In the genomic region with DNA sequence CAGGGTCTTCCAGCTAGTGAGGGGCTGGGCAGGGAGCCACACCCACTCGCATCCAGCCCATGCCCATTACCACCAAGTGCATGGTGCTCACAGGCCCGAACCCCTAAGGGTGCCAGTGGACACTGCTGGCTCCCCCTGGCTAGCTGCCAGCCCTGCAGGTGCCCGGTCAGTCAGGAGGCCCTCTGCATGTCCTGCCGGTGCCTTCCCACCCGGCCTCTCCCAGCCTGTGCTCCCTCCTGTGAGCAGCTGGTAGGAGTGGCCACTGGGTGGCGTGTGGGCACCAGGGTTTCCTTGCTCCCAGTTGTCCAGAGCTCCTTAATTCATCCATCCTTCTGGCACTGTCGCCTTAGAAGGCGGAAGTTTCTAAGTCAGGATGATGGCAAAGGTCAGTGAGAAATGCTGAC, we compare ENCODE assay signal across 8 cellular contexts. TPM values are rescaled to one million over a fixed set of nuclear protein-coding genes. Genes with fewer than 3 reads are reported as not detected.
A peak's percentile ranks its signal among the peaks of the same experiment; 100 is the strongest.
DNase-seq lines count a peak whose midpoint lies in the region; ATAC-seq, FAIRE-seq and TF ChIP-seq lines count a peak whose summit lies in the region.

No MANE protein-coding gene starts in this region.

- H3K23me2 ChIP-seq in H9 (ENCODE audit: insufficient read length, low read depth, low read length, poor library complexity, severe bottlenecking) = no peaks in the 10 kb centered on the region

- no peak overlapping the region for H4K5ac ChIP-seq in H9 (ENCODE audit: insufficient read length, low read depth, low read length)

- DNase-seq in D721Med (ENCODE audit: insufficient read length, low spot score) = peak; percentile 94
- peak; percentile 74 for DNase-seq in H9
- peak; percentile 53 for DNase-seq in NCI-H748 treated with DMSO at 0.1 percent for 48 hours (lab: John Stamatoyannopoulos, UW)
- DNase-seq in chondrocyte (ENCODE audit: low spot score) = no peak
- peak; percentile 57 for DNase-seq in medulla oblongata (ENCODE audit: extremely low spot score)

- H3K79me2 ChIP-seq in H9 (ENCODE audit: insufficient read depth, low read length) = no peaks in the 10 kb centered on the region

- no peak overlapping the region for H3K56ac ChIP-seq in H9 (ENCODE audit: insufficient read length, low read depth, low read length)

- ATAC-seq in GM21515 (IDR thresholded peaks at IDR 0.05; ENCODE audit: unreplicated experiment) (no peak), GM18511 (IDR thresholded peaks at IDR 0.05; ENCODE audit: unreplicated experiment) (no peak), GM21367 (IDR thresholded peaks at IDR 0.05; ENCODE audit: unreplicated experiment) (no peak)

- no peak overlapping the region for H3K4ac ChIP-seq in H9 (ENCODE audit: low read depth, low read length)

- H3K4me3 Mint-ChIP-seq in H9 = no peak overlapping the region; a peak in 1 of 5 replicates
- H3K4me3 Mint-ChIP-seq in chondrocyte (ENCODE audit: unreplicated experiment) = no peak overlapping the region

- H4K8ac ChIP-seq in H9 (replicated peaks; ENCODE audit: insufficient read length, low read depth, low read length) = no peak overlapping the region

- no peak overlapping the region for H3K23ac ChIP-seq in H9 (ENCODE audit: insufficient read length, low read depth, low read length)

- H3K27me3 Mint-ChIP-seq in H9 (ENCODE audit: low read depth) (peaks cover 1% of the 10 kb centered on the region; the same call in 1 of the 2 replicates), chondrocyte (ENCODE audit: low read depth) (no peaks in the 10 kb centered on the region)

- H4K20me1 ChIP-seq in H9 (ENCODE audit: control insufficient read depth, insufficient read depth, insufficient read length) = no peaks in the 10 kb centered on the region

- H2AFZ ChIP-seq in H9 (ENCODE audit: low read length) = no peak overlapping the region

- no peak overlapping the region for H2BK20ac ChIP-seq in H9 (ENCODE audit: low read depth, low read length, poor library complexity, severe bottlenecking)

- H2BK120ac ChIP-seq in H9 (ENCODE audit: low read depth, low read length, poor library complexity, severe bottlenecking) = no peak overlapping the region

- no peak overlapping the region for H4K91ac ChIP-seq in H9 (ENCODE audit: insufficient read length, low read depth, low read length)

- no peaks in the 10 kb centered on the region for H3K9me3 Mint-ChIP-seq in H9
- no peaks in the 10 kb centered on the region for H3K9me3 Mint-ChIP-seq in chondrocyte (ENCODE audit: low read depth)

- peaks cover 21 to 49% (median 48%) of the 10 kb centered on the region in 3 experiments for H3K36me3 Mint-ChIP-seq in H9 (ENCODE audit: insufficient read depth in 1 of 3, low read depth in 3 of 3)
- H3K36me3 Mint-ChIP-seq in chondrocyte (ENCODE audit: low read depth) = peaks cover 25% of the 10 kb centered on the region

- WGBS in H9 (ENCODE audit: extremely low coverage, insufficient read length, low lambda C conversion rate) = no CpG with 5 or more reads among the region's 8 CpGs

- H3K27ac Mint-ChIP-seq in H9 (peak overlapping the region in 1 of 3 experiments; percentile 45; a peak in 1 of 7 replicates), chondrocyte (ENCODE audit: unreplicated experiment) (no peak overlapping the region)

- H2BK5ac ChIP-seq in H9 (ENCODE audit: insufficient read length, low read length) = no peak overlapping the region

- H3K27ac ChIP-seq in H9 (ENCODE audit: insufficient read length, low read depth, low read length) = no peak overlapping the region

- no peak overlapping the region for H2BK12ac ChIP-seq in H9 (ENCODE audit: insufficient read length, low read depth, low read length)

- H3K4me1 Mint-ChIP-seq in H9 (peaks cover 0 to 12% of the 10 kb centered on the region in 2 experiments; a peak in 1 of 4 replicates), chondrocyte (ENCODE audit: low read depth) (peaks cover 7% of the 10 kb centered on the region)

- no peak for FAIRE-seq in D721Med (lab: Jason Lieb, UNC)

- no peaks in the 10 kb centered on the region for H3K27me3 ChIP-seq in H9 (ENCODE audit: insufficient read depth, low read length)

- H2BK15ac ChIP-seq in H9 (ENCODE audit: low read depth, low read length) = no peak overlapping the region

- no peak overlapping the region for H3T11ph ChIP-seq in H9 (ENCODE audit: low read length)

- H3K9me3 ChIP-seq in H9 (ENCODE audit: control insufficient read depth, low read depth, low read length) = no peaks in the 10 kb centered on the region

- H3K79me1 ChIP-seq in H9 (ENCODE audit: insufficient read depth, low read depth, low read length, poor library complexity, severe bottlenecking) = no peaks in the 10 kb centered on the region

- no peak overlapping the region for H3K4me2 ChIP-seq in H9 (ENCODE audit: insufficient read depth, insufficient read length, low read length)

- no peak overlapping the region for H3K14ac ChIP-seq in H9 (ENCODE audit: insufficient read depth, low read length)

- H3K18ac ChIP-seq in H9 (ENCODE audit: insufficient read length, low read depth, low read length) = no peak overlapping the region

- H2AK5ac ChIP-seq in H9 (ENCODE audit: insufficient read length, low read length) = no peak overlapping the region

- TF ChIP-seq CTCF in D721Med (IDR thresholded peaks at IDR 0.05; ENCODE audit: insufficient read depth, missing control alignments) (peak; percentile 97), H9 (conservative IDR thresholded peaks at IDR 0.05) (peak; percentile 89), chondrocyte (IDR thresholded peaks at IDR 0.05) (peak; percentile 89)

- H3K9ac ChIP-seq in H9 (ENCODE audit: extremely low read depth, insufficient read length, low read length) = no peak overlapping the region

- no peaks in the 10 kb centered on the region for H3K4me1 ChIP-seq in H9 (ENCODE audit: insufficient read depth, low read length)

RNA-seq across cellular contexts. Expression of gene QSOX1, which starts 33.4 kb away (rescaled TPM):
- total RNA-seq in H9 (2021) (76.5 and 79.2 TPM in 2 replicates), chondrocyte (152 to 232 TPM (median 222 TPM) in 3 replicates)

RNA-seq across cellular contexts. Expression of gene LHX4, which starts 42.0 kb away (rescaled TPM):
- 1.9 and 2.0 TPM in 2 replicates for total RNA-seq in H9 (2021)
- 0.12 to 0.53 TPM (median 0.13 TPM) in 3 replicates for total RNA-seq in chondrocyte
